In the genomic region with DNA sequence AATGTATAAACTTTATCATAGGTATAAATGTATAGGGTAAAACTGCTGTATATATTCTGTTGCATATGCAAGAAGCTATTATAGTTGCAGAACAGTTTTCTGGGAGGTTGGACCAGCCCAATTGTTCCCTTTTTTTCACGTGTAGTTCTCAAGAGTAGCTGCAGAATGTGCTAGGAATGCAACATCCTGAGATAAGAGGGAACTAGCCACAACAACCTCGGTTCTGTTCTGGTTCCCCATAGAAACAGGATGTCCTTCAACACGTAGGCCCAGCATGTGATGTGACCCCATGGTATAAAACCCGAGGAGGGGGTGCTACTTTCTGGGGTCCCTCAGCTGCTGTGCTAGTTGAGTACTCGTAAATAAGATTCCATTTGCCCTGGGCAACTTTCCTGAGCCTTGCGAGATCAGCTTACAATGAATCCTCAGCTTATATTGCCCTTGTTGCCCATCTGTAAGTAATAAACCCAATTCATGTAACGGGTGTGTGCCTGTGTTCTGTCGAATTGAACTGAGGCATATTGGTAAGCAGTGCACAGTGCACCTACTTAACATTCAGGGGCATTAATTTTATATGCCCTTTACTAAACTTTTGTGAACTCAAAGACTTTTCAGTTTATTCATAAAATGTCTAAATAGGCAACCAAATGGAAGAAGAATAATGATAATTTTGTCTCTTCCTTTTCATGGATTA, we compare ENCODE assay signal across 1 cellular context.
A peak's percentile ranks its signal among the peaks of the same experiment; 100 is the strongest.
TF ChIP-seq lines count a peak whose summit lies in the region.

No MANE protein-coding gene starts in this region.

TF ChIP-seq in SK-N-SH, 30 proteins besides CTCF, POLR2A, EP300 and RAD21 (continued from another document):
- TF ChIP-seq, protein P1, sequence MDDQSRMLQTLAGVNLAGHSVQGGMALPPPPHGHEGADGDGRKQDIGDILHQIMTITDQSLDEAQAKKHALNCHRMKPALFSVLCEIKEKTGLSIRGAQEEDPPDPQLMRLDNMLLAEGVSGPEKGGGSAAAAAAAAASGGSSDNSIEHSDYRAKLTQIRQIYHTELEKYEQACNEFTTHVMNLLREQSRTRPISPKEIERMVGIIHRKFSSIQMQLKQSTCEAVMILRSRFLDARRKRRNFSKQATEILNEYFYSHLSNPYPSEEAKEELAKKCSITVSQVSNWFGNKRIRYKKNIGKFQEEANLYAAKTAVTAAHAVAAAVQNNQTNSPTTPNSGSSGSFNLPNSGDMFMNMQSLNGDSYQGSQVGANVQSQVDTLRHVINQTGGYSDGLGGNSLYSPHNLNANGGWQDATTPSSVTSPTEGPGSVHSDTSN (IDR thresholded peaks at IDR 0.05), result no peak
- TF ChIP-seq TCF12 (IDR thresholded peaks at IDR 0.05), result 0 out of 2 replicates have a peak, but pooled peaks have one; percentile 24
- TF ChIP-seq, protein P2, sequence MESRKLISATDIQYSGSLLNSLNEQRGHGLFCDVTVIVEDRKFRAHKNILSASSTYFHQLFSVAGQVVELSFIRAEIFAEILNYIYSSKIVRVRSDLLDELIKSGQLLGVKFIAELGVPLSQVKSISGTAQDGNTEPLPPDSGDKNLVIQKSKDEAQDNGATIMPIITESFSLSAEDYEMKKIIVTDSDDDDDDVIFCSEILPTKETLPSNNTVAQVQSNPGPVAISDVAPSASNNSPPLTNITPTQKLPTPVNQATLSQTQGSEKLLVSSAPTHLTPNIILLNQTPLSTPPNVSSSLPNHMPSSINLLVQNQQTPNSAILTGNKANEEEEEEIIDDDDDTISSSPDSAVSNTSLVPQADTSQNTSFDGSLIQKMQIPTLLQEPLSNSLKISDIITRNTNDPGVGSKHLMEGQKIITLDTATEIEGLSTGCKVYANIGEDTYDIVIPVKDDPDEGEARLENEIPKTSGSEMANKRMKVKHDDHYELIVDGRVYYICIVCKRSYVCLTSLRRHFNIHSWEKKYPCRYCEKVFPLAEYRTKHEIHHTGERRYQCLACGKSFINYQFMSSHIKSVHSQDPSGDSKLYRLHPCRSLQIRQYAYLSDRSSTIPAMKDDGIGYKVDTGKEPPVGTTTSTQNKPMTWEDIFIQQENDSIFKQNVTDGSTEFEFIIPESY (IDR thresholded peaks at IDR 0.05; ENCODE audit: borderline replicate concordance, low read depth), result no peak
- TF ChIP-seq, protein P3, sequence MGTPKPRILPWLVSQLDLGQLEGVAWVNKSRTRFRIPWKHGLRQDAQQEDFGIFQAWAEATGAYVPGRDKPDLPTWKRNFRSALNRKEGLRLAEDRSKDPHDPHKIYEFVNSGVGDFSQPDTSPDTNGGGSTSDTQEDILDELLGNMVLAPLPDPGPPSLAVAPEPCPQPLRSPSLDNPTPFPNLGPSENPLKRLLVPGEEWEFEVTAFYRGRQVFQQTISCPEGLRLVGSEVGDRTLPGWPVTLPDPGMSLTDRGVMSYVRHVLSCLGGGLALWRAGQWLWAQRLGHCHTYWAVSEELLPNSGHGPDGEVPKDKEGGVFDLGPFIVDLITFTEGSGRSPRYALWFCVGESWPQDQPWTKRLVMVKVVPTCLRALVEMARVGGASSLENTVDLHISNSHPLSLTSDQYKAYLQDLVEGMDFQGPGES (IDR thresholded peaks at IDR 0.05; ENCODE audit: low read depth, low read length), result no peak
- no peak for TF ChIP-seq ELF1 (IDR thresholded peaks at IDR 0.05)
- TF ChIP-seq FOXJ3 (CRISPR knock-in tag; IDR thresholded peaks at IDR 0.05), result peak; percentile 46; the same call in 1 of the 2 replicates
- no peak for TF ChIP-seq RFX5 (IDR thresholded peaks at IDR 0.05; ENCODE audit: low read length)
- TF ChIP-seq SIN3A (IDR thresholded peaks at IDR 0.05; ENCODE audit: borderline replicate concordance, low read depth, low read length), result no peak
- peak; percentile 37; the same call in 1 of the 2 replicates for TF ChIP-seq RCOR1 (IDR thresholded peaks at IDR 0.05; ENCODE audit: low read length)
- TF ChIP-seq CHD2 (IDR thresholded peaks at IDR 0.05; ENCODE audit: low read length, partially characterized antibody), result no peak
